In the genomic region with DNA sequence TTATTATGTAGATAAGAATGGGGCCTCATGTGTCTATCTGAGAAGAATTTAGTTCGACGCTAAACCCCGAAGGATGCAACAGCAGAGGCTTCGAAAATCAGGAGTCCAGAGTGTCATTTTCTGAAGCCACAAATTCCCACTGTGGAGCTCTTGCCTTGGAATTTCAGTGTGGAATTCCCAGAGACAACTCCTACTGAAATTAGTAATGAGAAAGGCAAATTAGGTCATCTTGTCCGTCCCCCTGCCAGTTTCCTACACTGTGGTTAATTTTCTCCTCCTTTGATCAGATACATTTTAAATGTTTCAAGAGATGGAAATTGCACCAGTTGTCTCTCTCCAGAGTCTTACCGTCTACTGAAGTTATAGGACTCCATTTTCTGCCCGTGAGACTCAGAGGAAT, we compare ENCODE assay signal across 25 cellular contexts.
A peak's percentile ranks its signal among the peaks of the same experiment; 100 is the strongest.
DNase-seq lines count a peak whose midpoint lies in the region; ATAC-seq and TF ChIP-seq lines count a peak whose summit lies in the region.
"Had no signal": no experiment of that assay in that cellular context is flagged by ENCODE, and none has a peak within 500 bp of the region (broad histone marks: within the 10 kb centered on the region; RNA-seq: fewer than 3 reads in every experiment).

No MANE protein-coding gene starts in this region.

- H3K4me1 ChIP-seq in adipocyte (ENCODE audit: control insufficient read depth, insufficient read depth, low read length), result peaks cover 33% of the 10 kb centered on the region
- H3K4me1 ChIP-seq in sigmoid colon, result peaks cover 0 to 6% (median 2%) of the 10 kb centered on the region in 4 donors
- H3K4me1 ChIP-seq: colonic mucosa, prostate gland, SJCRH30, transverse colon had no signal

- POLR2A ChIA-PET in BJ (lab: Charles Lee), result no interaction called here

- H3K36me3 ChIP-seq in BJ (ENCODE audit: control insufficient read depth, insufficient read depth, low read length) (no peaks in the 10 kb centered on the region), adipocyte (ENCODE audit: control insufficient read depth, insufficient read depth, low read length, severe bottlenecking) (no peaks in the 10 kb centered on the region), sigmoid colon (no peaks in the 10 kb centered on the region)
- H3K36me3 ChIP-seq: colonic mucosa, prostate gland, SJCRH30, transverse colon had no signal

- peak; percentile 42 for DNase-seq in BJ (ENCODE audit: low read depth)
- DNase-seq in adipocyte (ENCODE audit: low read depth), result no peak
- no peak for DNase-seq in left ventricle myocardium superior
- DNase-seq in sigmoid colon, result peak; percentile 41
- DNase-seq in dedifferentiated amniotic fluid mesenchymal stem cell (ENCODE audit: extremely low spot score), result no peak
- no peak for DNase-seq in NCI-H82 treated with DMSO at 0.1 percent for 48 hours (lab: John Stamatoyannopoulos, UW; ENCODE audit: unreplicated experiment)
- DNase-seq in NCI-H1436 (lab: John Stamatoyannopoulos, UW), result no peak
- DNase-seq: activated naive CD4-positive, alpha-beta T cell treated with anti-CD3 and anti-CD28 coated beads, Interleukin-2, amount 10 ng/mL, durations not matched to agents 7 days and 5 days; activated T-cell treated with anti-CD3 and anti-CD28 coated beads for 4 hours; colonic mucosa; COR-L47; H9; KBM-7; NCI-H2107; NCI-H526 treated with DMSO at 0.1 percent for 48 hours; OCI-M1; SJCRH30; stimulated activated CD4-positive, alpha-beta T cell treated with anti-CD3 and anti-CD28 coated beads, Interleukin-15, amount 100 ng/mL, for 24 hours; stimulated activated naive CD4-positive, alpha-beta T cell; T-helper 17 cell; transverse colon had no signal

- peak overlapping the region; percentile 51 for H3K9ac ChIP-seq in adipocyte (ENCODE audit: low read length)

- TF ChIP-seq POLR2A in sigmoid colon (IDR thresholded peaks at IDR 0.05), result no peak

- TF ChIP-seq EP300 in sigmoid colon (IDR thresholded peaks at IDR 0.05), result no peak

- peaks cover 4% of the 10 kb centered on the region for H3K9me3 ChIP-seq in adipocyte (ENCODE audit: control insufficient read depth, low read length)
- H3K9me3 ChIP-seq in sigmoid colon, result peaks cover 0 to 11% (median 0%) of the 10 kb centered on the region in 4 donors
- H3K9me3 ChIP-seq: colonic mucosa, prostate gland, SJCRH30, transverse colon had no signal

- peak overlapping the region in 1 of 4 donors; percentile 39 for H3K27ac ChIP-seq in sigmoid colon
- H3K27ac ChIP-seq: colonic mucosa, prostate gland, SJCRH30, VCaP had no signal

- 91 to 96% methylated on average over 7 of the region's 7 CpGs for WGBS in sigmoid colon, 2 donors

- ATAC-seq in left ventricle myocardium superior, result peak; percentile 48
- no peak for ATAC-seq in HG02763 (IDR thresholded peaks at IDR 0.05; ENCODE audit: unreplicated experiment)
- ATAC-seq: natural killer cell treated with Interleukin-12 subunit alpha and Interleukin-12 subunit beta and Interleukin-15 and Interleukin-18, amount 100 ng/mL, for 72 hours; T-helper 17 cell had no signal

- CTCF ChIA-PET in BJ (lab: Yijun Ruan, JAX), result no interaction called here

- no peaks in the 10 kb centered on the region for H3K27me3 ChIP-seq in BJ (ENCODE audit: control insufficient read depth, insufficient read depth, low read length)
- H3K27me3 ChIP-seq in adipocyte (replicated peaks; ENCODE audit: control insufficient read depth, insufficient read depth, low read length), result no peaks in the 10 kb centered on the region
- H3K27me3 ChIP-seq in sigmoid colon, result no peaks in the 10 kb centered on the region
- H3K27me3 ChIP-seq: colonic mucosa, SJCRH30, transverse colon had no signal

- H3K4me3 ChIP-seq in BJ (ENCODE audit: low read depth, low read length) (no peak overlapping the region), adipocyte (ENCODE audit: low read length) (peak overlapping the region; percentile 4), sigmoid colon (no peak overlapping the region)
- H3K4me3 ChIP-seq: colonic mucosa, prostate gland, SJCRH30, transverse colon had no signal

- intact Hi-C loops in left ventricle myocardium superior (cut with micrococcal nuclease) (no loop called here), sigmoid colon (cut with DNase I) (no loop called here)

- TF ChIP-seq CTCF in BJ (IDR thresholded peaks at IDR 0.05; ENCODE audit: insufficient read depth, low read depth, low read length), result no peak
- TF ChIP-seq CTCF in sigmoid colon (IDR thresholded peaks at IDR 0.05), result no peak

Comparison
In these comparisons a context has a peak if more than half of its experiments do, and no peak if none do; other contexts are left out.
1. DNase-seq: peak in BJ (single experiment) and sigmoid colon (single experiment); none in adipocyte (single experiment), left ventricle myocardium superior (single experiment), dedifferentiated amniotic fluid mesenchymal stem cell (single experiment), NCI-H82 treated with DMSO at 0.1 percent for 48 hours (single experiment) and NCI-H1436 (single experiment).